Comparison of ENCODE assay signal across 9 cellular contexts in genomic region chrX:150731795-150732194, GRCh38. TPM values are rescaled to one million over a fixed set of nuclear protein-coding genes. Genes with fewer than 3 reads are reported as not detected.
A peak's percentile ranks its signal among the peaks of the same experiment; 100 is the strongest.
DNase-seq lines count a peak whose midpoint lies in the region; ATAC-seq and TF ChIP-seq lines count a peak whose summit lies in the region.
"Had no signal": no experiment of that assay in that cellular context is flagged by ENCODE, and none has a peak within 500 bp of the region (broad histone marks: within the 10 kb centered on the region; RNA-seq: fewer than 3 reads in every experiment).

No MANE protein-coding gene starts in this region.

- ATAC-seq in mucosa of descending colon = no peak

- no peaks in the 10 kb centered on the region for H3K9me3 ChIP-seq in mucosa of descending colon

- TF ChIP-seq CTCF in AG10803 (conservative IDR thresholded peaks at IDR 0.05; ENCODE audit: low read length) = no peak
- TF ChIP-seq CTCF in mucosa of descending colon (IDR thresholded peaks at IDR 0.05) = no peak

- H3K4me1 ChIP-seq in mucosa of descending colon (ENCODE audit: low read depth) = no peaks in the 10 kb centered on the region

- DNase-seq in AG10803 (ENCODE audit: low read depth) (peak; percentile 94), LHCN-M2 (ENCODE audit: low read depth) (peak; percentile 95), amniotic epithelial cell (ENCODE audit: low read depth) (peak; percentile 94), renal cortical epithelial cell (ENCODE audit: low read depth) (peak; percentile 74), NCI-H446 treated with DMSO at 0.1 percent for 48 hours (lab: John Stamatoyannopoulos, UW) (no peak), SW480 (ENCODE audit: low spot score) (no peak), mucosa of descending colon (no peak), NCI-H187 (lab: John Stamatoyannopoulos, UW) (no peak)

- intact Hi-C loops in mucosa of descending colon (cut with DNase I, micrococcal nuclease) = no loop called here

- H3K4me3 ChIP-seq in AG10803 (ENCODE audit: low read length) = no peak overlapping the region
- H3K4me3 ChIP-seq in mucosa of descending colon = no peak overlapping the region
- H3K4me3 ChIP-seq: coronary artery had no signal

- no peaks in the 10 kb centered on the region for H3K36me3 ChIP-seq in mucosa of descending colon (ENCODE audit: low read depth)

RNA-seq across cellular contexts. Expression of gene MTMR1, which starts 38.6 kb away (rescaled TPM):
- 13.3 and 14.1 TPM in 2 replicates for total RNA-seq in LHCN-M2 (2014; rRNA removed)
- polyA plus RNA-seq in LHCN-M2 (2012) = 8.1 TPM
- 22.6 and 34.4 TPM in 2 replicates for total RNA-seq in renal cortical epithelial cell
- total RNA-seq in mucosa of descending colon = 10 to 100 TPM; 14.4 to 20.2 (median 17.6) TPM

Comparison
In these comparisons a context has a peak if more than half of its experiments do, and no peak if none do; other contexts are left out.
1. DNase-seq: peak in AG10803 (single experiment), LHCN-M2 (single experiment), amniotic epithelial cell (single experiment) and renal cortical epithelial cell (single experiment); none in NCI-H446 treated with DMSO at 0.1 percent for 48 hours (single experiment), SW480 (single experiment), mucosa of descending colon (0 of 3) and NCI-H187 (0 of 2).